Comparison of ENCODE assay signal across 23 cellular contexts in the genomic region with DNA sequence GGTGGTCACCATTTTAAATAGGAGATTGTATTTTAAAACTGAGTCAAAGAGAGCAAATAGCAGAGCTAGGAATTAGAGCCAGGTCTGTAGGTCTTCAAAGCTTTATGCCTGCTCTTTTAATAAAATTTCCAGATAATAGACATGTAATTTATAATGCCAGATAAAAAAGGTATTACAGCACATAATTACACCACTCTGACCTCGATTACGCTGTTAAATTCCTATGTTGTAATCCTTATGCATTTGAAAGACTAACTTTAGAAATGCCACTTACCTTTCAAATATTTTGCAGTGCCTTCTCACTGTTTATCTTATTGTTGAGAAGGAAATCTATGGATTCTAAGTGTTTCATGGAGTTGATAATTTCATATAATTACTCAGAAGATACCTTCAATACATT.
"Had no signal": no experiment of that assay in that cellular context is flagged by ENCODE, and none has a peak within 500 bp of the region (broad histone marks: within the 10 kb centered on the region; RNA-seq: fewer than 3 reads in every experiment).

No MANE protein-coding gene starts in this region.

- H3K27me3 ChIP-seq: MG63, SJSA1 had no signal

- ATAC-seq: HepG2 had no signal

- DNase-seq: IMR-90, Karpas-422, KG1, MG63, NCI-H1092, NCI-H1105 treated with DMSO at 0.1 percent for 48 hours, NCI-H1417 treated with DMSO at 0.1 percent for 48 hours, NCI-H1694 treated with DMSO at 0.1 percent for 48 hours, NCI-H1930, NCI-H2081, NCI-H2107, NCI-H226, NCI-H446, NCI-H510A, NCI-H524 treated with DMSO at 0.1 percent for 48 hours, NCI-H774, Right ventricle myocardium superior, RPMI8226, SIG-M5 had no signal

- H3K27ac ChIP-seq: SJSA1, SK-N-MC had no signal

- H3K36me3 ChIP-seq: MG63, SJSA1 had no signal

- H3K9me3 ChIP-seq: MG63, SJSA1 had no signal

- H3K4me3 ChIP-seq: MG63, SJSA1, SK-N-MC had no signal

- FAIRE-seq: HepG2, RCC 7860 had no signal
